In the genomic region with DNA sequence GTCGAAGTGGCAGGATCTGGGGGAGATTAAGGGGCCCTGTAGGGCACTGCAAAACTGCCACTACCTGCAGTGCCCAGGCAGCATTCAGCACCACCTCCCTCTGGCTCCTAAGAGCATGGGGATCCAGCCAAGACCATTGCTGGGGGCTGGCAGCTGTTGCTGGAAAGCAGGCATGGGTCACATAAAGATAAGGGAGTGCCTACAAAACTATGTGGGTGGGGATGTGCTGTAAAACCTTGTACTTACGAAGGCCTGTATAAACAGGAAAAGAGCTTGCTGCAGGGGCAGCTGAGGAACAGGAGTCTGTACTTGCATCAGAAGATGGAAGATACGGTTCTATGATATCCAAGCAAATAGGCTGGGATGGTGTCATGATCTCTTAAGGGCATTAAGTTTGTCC, we compare ENCODE assay signal across 13 cellular contexts. TPM values are rescaled to one million over a fixed set of nuclear protein-coding genes. Genes with fewer than 3 reads are reported as not detected.
DNase-seq lines count a peak whose midpoint lies in the region; ATAC-seq, FAIRE-seq and TF ChIP-seq lines count a peak whose summit lies in the region.
"Had no signal": no experiment of that assay in that cellular context is flagged by ENCODE, and none has a peak within 500 bp of the region (broad histone marks: within the 10 kb centered on the region; RNA-seq: fewer than 3 reads in every experiment).

No MANE protein-coding gene starts in this region.

- H3K27me3 Mint-ChIP-seq in osteocyte (ENCODE audit: unreplicated experiment) = no peaks in the 10 kb centered on the region
- H3K27me3 Mint-ChIP-seq: stimulated activated naive B cell treated with anti-CD40 and anti-IgM and Interleukin-4, amounts not matched to agents 10 μg/mL and 1 μg/mL and 100 μg/mL, for 72 hours had no signal

- intact Hi-C loops in pancreas (cut with DNase I) = no loop called here

- H3K9me3 ChIP-seq in pancreas = no peaks in the 10 kb centered on the region

- H3K27ac ChIP-seq in pancreas = no peak overlapping the region
- H3K27ac ChIP-seq: VCaP had no signal

- no peaks in the 10 kb centered on the region for H3K4me1 ChIP-seq in pancreas

- FAIRE-seq in pancreas (lab: Jason Lieb, UNC) = no peak

- no peak overlapping the region for H3K4me3 Mint-ChIP-seq in osteocyte (ENCODE audit: unreplicated experiment)
- H3K4me3 Mint-ChIP-seq: CD8-positive, alpha-beta T cell; stimulated activated naive B cell treated with anti-CD40 and anti-IgM and Interleukin-4, amounts not matched to agents 10 μg/mL and 1 μg/mL and 100 μg/mL, for 72 hours had no signal

- DNase-seq in EH (ENCODE audit: low read depth) = peak; percentile 73
- peak; percentile 27 for DNase-seq in RPMI7951 (ENCODE audit: low read depth)
- DNase-seq in fibroblast of villous mesenchyme (ENCODE audit: low read depth) = peak; percentile 98
- no peak for DNase-seq in pancreas
- DNase-seq in NCI-H1417 (lab: John Stamatoyannopoulos, UW) = no peak
- no peak for DNase-seq in HPDE6-E6E7 (ENCODE audit: extremely low spot score)
- no peak for DNase-seq in osteocyte (ENCODE audit: extremely low spot score, unreplicated experiment)
- DNase-seq in activated CD8-positive, alpha-beta memory T cell treated with anti-CD3 and anti-CD28 coated beads, Interleukin-2, amount 50 U/mL, for 4 hours = no peak
- DNase-seq: activated T-cell treated with anti-CD3 and anti-CD28 coated beads for 4 hours; CD8-positive, alpha-beta T cell; MM.1S; stimulated activated naive B cell treated with anti-CD40 and anti-IgM and Interleukin-4, amounts not matched to agents 10 μg/mL and 1 μg/mL and 100 μg/mL, for 72 hours had no signal

- H3K27ac Mint-ChIP-seq in osteocyte (ENCODE audit: unreplicated experiment) = no peak overlapping the region
- H3K27ac Mint-ChIP-seq: CD8-positive, alpha-beta T cell; stimulated activated naive B cell treated with anti-CD40 and anti-IgM and Interleukin-4, amounts not matched to agents 10 μg/mL and 1 μg/mL and 100 μg/mL, for 72 hours had no signal

- H3K4me1 Mint-ChIP-seq in osteocyte (ENCODE audit: unreplicated experiment) = peaks cover 3% of the 10 kb centered on the region
- H3K4me1 Mint-ChIP-seq: stimulated activated naive B cell treated with anti-CD40 and anti-IgM and Interleukin-4, amounts not matched to agents 10 μg/mL and 1 μg/mL and 100 μg/mL, for 72 hours had no signal

- H3K27me3 ChIP-seq in pancreas = no peaks in the 10 kb centered on the region

- no peaks in the 10 kb centered on the region for H3K36me3 Mint-ChIP-seq in osteocyte (ENCODE audit: unreplicated experiment)
- H3K36me3 Mint-ChIP-seq: CD8-positive, alpha-beta T cell had no signal

- TF ChIP-seq CTCF in fibroblast of villous mesenchyme (IDR thresholded peaks at IDR 0.05; ENCODE audit: insufficient read depth, low read depth, low read length) (no peak), pancreas (IDR thresholded peaks at IDR 0.05) (no peak), osteocyte (IDR thresholded peaks at IDR 0.05) (no peak)

- 55 to 62% methylated on average over 3 of the region's 3 CpGs for WGBS in pancreas, 2 donors

- no peaks in the 10 kb centered on the region for H3K36me3 ChIP-seq in pancreas

- H3K9me3 Mint-ChIP-seq in osteocyte (ENCODE audit: unreplicated experiment) = no peaks in the 10 kb centered on the region
- H3K9me3 Mint-ChIP-seq: CD8-positive, alpha-beta T cell; stimulated activated naive B cell treated with anti-CD40 and anti-IgM and Interleukin-4, amounts not matched to agents 10 μg/mL and 1 μg/mL and 100 μg/mL, for 72 hours had no signal

- no peak overlapping the region for H3K4me3 ChIP-seq in fibroblast of villous mesenchyme (ENCODE audit: low read depth, low read length)
- H3K4me3 ChIP-seq in pancreas = no peak overlapping the region

- peak in 3 of 4 donors; percentile 35 to 72 (median 55) for ATAC-seq in pancreas
- ATAC-seq: CD8-positive, alpha-beta T cell; stimulated activated naive B cell treated with anti-CD40 and anti-IgM and Interleukin-4, amounts not matched to agents 10 μg/mL and 1 μg/mL and 100 μg/mL, for 72 hours had no signal

RNA-seq across cellular contexts. Expression of a gene that starts 27.1 kb away (rescaled TPM):
- 10.7 and 17.2 TPM in 2 replicates for total RNA-seq in RPMI7951 (2014; rRNA removed; shearing (Covaris generic))
- total RNA-seq in fibroblast of villous mesenchyme = 1.6 and 2.2 TPM in 2 replicates
- under 1 TPM; 0.28 to 0.52 (median 0.34) TPM for total RNA-seq in pancreas
- 1 to 10 TPM in 1 of 2 donors, under 1 TPM in 1; 0.87 to 1.3 TPM for polyA plus RNA-seq in pancreas
- total RNA-seq in osteocyte = 0.55 TPM in 1 of 2 replicates, not detected in the other

Comparison
In these comparisons a context has a peak if more than half of its experiments do, and no peak if none do; other contexts are left out.
1. DNase-seq: peak in EH (single experiment), RPMI7951 (single experiment) and fibroblast of villous mesenchyme (single experiment); none in pancreas (0 of 6), NCI-H1417 (0 of 3), HPDE6-E6E7 (single experiment), osteocyte (single experiment) and activated CD8-positive, alpha-beta memory T cell treated with anti-CD3 and anti-CD28 coated beads, Interleukin-2, amount 50 U/mL, for 4 hours (single experiment).